Comparison of ENCODE assay signal across 30 cellular contexts in the genomic region with DNA sequence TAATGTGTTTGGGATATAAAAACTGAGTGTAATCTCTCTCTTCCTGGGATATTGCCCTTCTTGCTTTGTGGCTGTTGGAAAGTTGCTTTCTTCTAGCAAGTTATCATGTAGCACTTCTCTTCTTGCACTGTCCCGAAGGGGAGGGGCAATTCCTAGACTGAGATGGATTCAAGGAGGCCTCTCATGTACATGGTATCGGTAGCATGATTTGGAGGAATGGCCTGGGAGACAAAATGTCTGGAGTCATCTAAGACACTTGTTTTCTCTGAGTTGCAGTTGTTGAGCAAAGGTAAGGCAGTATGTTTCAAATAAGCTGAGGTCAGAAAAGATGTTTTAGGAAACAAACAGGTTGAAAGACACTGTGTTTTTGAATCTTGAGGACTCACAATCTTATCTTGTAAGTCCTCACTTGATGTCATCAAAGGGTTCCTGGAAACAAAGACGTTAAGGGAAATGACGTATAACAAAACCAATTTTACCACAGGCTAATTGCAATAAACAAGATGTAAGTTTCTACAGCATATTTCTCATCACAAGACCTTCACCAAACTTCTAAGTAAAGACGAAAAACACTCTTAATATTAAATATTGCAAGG.
DNase-seq lines count a peak whose midpoint lies in the region; ATAC-seq, FAIRE-seq and TF ChIP-seq lines count a peak whose summit lies in the region.
"Had no signal": no experiment of that assay in that cellular context is flagged by ENCODE, and none has a peak within 500 bp of the region (broad histone marks: within the 10 kb centered on the region; RNA-seq: fewer than 3 reads in every experiment).

No MANE protein-coding gene starts in this region.

- no peaks in the 10 kb centered on the region for H3K79me2 ChIP-seq in astrocyte (ENCODE audit: insufficient read depth, low read length)

- H2AFZ ChIP-seq in astrocyte (ENCODE audit: low read depth, low read length), result no peak overlapping the region

- FAIRE-seq in astrocyte (lab: Jason Lieb, UNC), result no peak
- FAIRE-seq: GM12891, H54 had no signal

- no peak overlapping the region for H3K4me3 ChIP-seq in Jurkat, Clone E6-1 (ENCODE audit: low read length)
- 0 out of 2 replicates have a peak overlapping the region, but pooled peaks have one; percentile 10 for H3K4me3 ChIP-seq in SJCRH30
- H3K4me3 ChIP-seq in astrocyte (ENCODE audit: insufficient read depth, low read depth, low read length), result no peak overlapping the region
- H3K4me3 ChIP-seq: ascending aorta, transverse colon had no signal

- H3K4me1 Mint-ChIP-seq in astrocyte (ENCODE audit: low read depth, unreplicated experiment) (peaks cover 42% of the 10 kb centered on the region), neural crest cell (peaks cover 16% of the 10 kb centered on the region)
- H3K4me1 Mint-ChIP-seq: activated B cell treated with CpG ODN at 0.5 μM for 24 hours; activated naive CD8-positive, alpha-beta T cell treated with anti-CD3 and anti-CD28 coated beads for 36 hours; memory B cell had no signal

- H3K9me3 Mint-ChIP-seq in astrocyte (ENCODE audit: unreplicated experiment), result no peaks in the 10 kb centered on the region
- H3K9me3 Mint-ChIP-seq in neural crest cell, result no peaks in the 10 kb centered on the region
- H3K9me3 Mint-ChIP-seq: activated B cell treated with CpG ODN at 0.5 μM for 24 hours; activated naive CD8-positive, alpha-beta T cell treated with anti-CD3 and anti-CD28 coated beads for 36 hours; memory B cell had no signal

- ATAC-seq in HG03139 (IDR thresholded peaks at IDR 0.05; ENCODE audit: unreplicated experiment), result no peak
- ATAC-seq: left lobe of liver, Panc1 had no signal

- peak overlapping the region; percentile 99 for H3K27ac Mint-ChIP-seq in astrocyte (ENCODE audit: unreplicated experiment)
- peak overlapping the region; percentile 96 for H3K27ac Mint-ChIP-seq in neural crest cell (ENCODE audit: unreplicated experiment)
- H3K27ac Mint-ChIP-seq: activated B cell treated with CpG ODN at 0.5 μM for 24 hours; activated naive CD8-positive, alpha-beta T cell treated with anti-CD3 and anti-CD28 coated beads for 36 hours; memory B cell had no signal

- H3K27ac ChIP-seq in SJCRH30 (peak overlapping the region; percentile 97), astrocyte (ENCODE audit: low read depth, low read length) (no peak overlapping the region)
- H3K27ac ChIP-seq: ascending aorta, KMS-11, transverse colon had no signal

- peaks cover 43% of the 10 kb centered on the region for H3K4me1 ChIP-seq in SJCRH30
- H3K4me1 ChIP-seq in astrocyte (ENCODE audit: insufficient read depth, low read length), result no peaks in the 10 kb centered on the region
- H3K4me1 ChIP-seq: ascending aorta, transverse colon had no signal

- no peaks in the 10 kb centered on the region for H3K36me3 ChIP-seq in SJCRH30
- H3K36me3 ChIP-seq in astrocyte (ENCODE audit: insufficient read depth, low read length), result no peaks in the 10 kb centered on the region
- H3K36me3 ChIP-seq: ascending aorta, transverse colon had no signal

- no peak overlapping the region for H3K9ac ChIP-seq in astrocyte (ENCODE audit: low read length)
- H3K9ac ChIP-seq: KMS-11 had no signal

- peak; percentile 32 for DNase-seq in Jurkat, Clone E6-1 (ENCODE audit: low read depth, low spot score)
- peak in 1 of 2 experiments; percentile 22 for DNase-seq in SJCRH30
- DNase-seq in astrocyte (ENCODE audit: low read depth), result no peak
- DNase-seq in neural crest cell (ENCODE audit: low read depth, low spot score), result no peak
- no peak for DNase-seq in NCI-H2029 treated with DMSO at 0.1 percent for 48 hours (lab: John Stamatoyannopoulos, UW)
- no peak for DNase-seq in SW480 (ENCODE audit: low spot score)
- DNase-seq: activated B cell treated with CpG ODN at 0.5 μM for 24 hours; activated CD4-positive, alpha-beta T cell treated with anti-CD3 and anti-CD28 coated beads, Interleukin-2, amount 50 U/mL, for 48 hours; activated effector memory CD4-positive, alpha-beta T cell treated with Interleukin-2 at 50 U/mL for 16 hours; activated naive CD8-positive, alpha-beta T cell treated with anti-CD3 and anti-CD28 coated beads for 36 hours; activated T-cell treated with anti-CD3 and anti-CD28 coated beads for 4 hours; central memory CD4-positive, alpha-beta T cell; cortex of kidney; DMS153; effector memory CD4-positive, alpha-beta T cell; NCI-H1417; NCI-H2081; NCI-H2227 treated with DMSO at 0.1 percent for 48 hours; Right ventricle myocardium superior; stimulated activated CD4-positive, alpha-beta T cell treated with anti-CD3 and anti-CD28 coated beads, Interleukin-15, amount 100 ng/mL, for 24 hours; stimulated activated CD4-positive, alpha-beta T cell treated with anti-CD3 and anti-CD28 coated beads, Interleukin-4, amount 100 ng/mL, for 4 hours; transverse colon had no signal

- H3K27me3 Mint-ChIP-seq in astrocyte (ENCODE audit: low read depth, unreplicated experiment) (no peaks in the 10 kb centered on the region), neural crest cell (ENCODE audit: low read depth) (no peaks in the 10 kb centered on the region)
- H3K27me3 Mint-ChIP-seq: activated B cell treated with CpG ODN at 0.5 μM for 24 hours; activated naive CD8-positive, alpha-beta T cell treated with anti-CD3 and anti-CD28 coated beads for 36 hours; memory B cell had no signal

- H3K9me3 ChIP-seq in SJCRH30 (replicated peaks), result no peaks in the 10 kb centered on the region
- no peaks in the 10 kb centered on the region for H3K9me3 ChIP-seq in astrocyte (ENCODE audit: insufficient read depth, low read depth, low read length)
- H3K9me3 ChIP-seq: ascending aorta, transverse colon had no signal

- no peak overlapping the region for H3K4me3 Mint-ChIP-seq in astrocyte (ENCODE audit: unreplicated experiment)
- H3K4me3 Mint-ChIP-seq in neural crest cell, result no peak overlapping the region
- H3K4me3 Mint-ChIP-seq: activated B cell treated with CpG ODN at 0.5 μM for 24 hours; activated naive CD8-positive, alpha-beta T cell treated with anti-CD3 and anti-CD28 coated beads for 36 hours; memory B cell had no signal

- no peaks in the 10 kb centered on the region for H3K36me3 Mint-ChIP-seq in astrocyte (ENCODE audit: low read depth, unreplicated experiment)
- no peaks in the 10 kb centered on the region for H3K36me3 Mint-ChIP-seq in neural crest cell (ENCODE audit: low read depth)
- H3K36me3 Mint-ChIP-seq: activated naive CD8-positive, alpha-beta T cell treated with anti-CD3 and anti-CD28 coated beads for 36 hours; memory B cell had no signal

- no peak overlapping the region for H3K4me2 ChIP-seq in astrocyte (ENCODE audit: low read length)
- H3K4me2 ChIP-seq: KMS-11 had no signal

- no peaks in the 10 kb centered on the region for H3K27me3 ChIP-seq in SJCRH30
- no peaks in the 10 kb centered on the region for H3K27me3 ChIP-seq in astrocyte (ENCODE audit: insufficient read depth, low read length)
- H3K27me3 ChIP-seq: ascending aorta, transverse colon had no signal

- H4K20me1 ChIP-seq in astrocyte (ENCODE audit: insufficient read depth, low read length), result no peaks in the 10 kb centered on the region

- TF ChIP-seq CTCF in astrocyte (IDR thresholded peaks at IDR 0.05; ENCODE audit: insufficient read depth, low read depth, low read length) (no peak), neural crest cell (conservative IDR thresholded peaks at IDR 0.05) (no peak)
